8 cellular contexts compared by ENCODE assay signal in the genomic region with DNA sequence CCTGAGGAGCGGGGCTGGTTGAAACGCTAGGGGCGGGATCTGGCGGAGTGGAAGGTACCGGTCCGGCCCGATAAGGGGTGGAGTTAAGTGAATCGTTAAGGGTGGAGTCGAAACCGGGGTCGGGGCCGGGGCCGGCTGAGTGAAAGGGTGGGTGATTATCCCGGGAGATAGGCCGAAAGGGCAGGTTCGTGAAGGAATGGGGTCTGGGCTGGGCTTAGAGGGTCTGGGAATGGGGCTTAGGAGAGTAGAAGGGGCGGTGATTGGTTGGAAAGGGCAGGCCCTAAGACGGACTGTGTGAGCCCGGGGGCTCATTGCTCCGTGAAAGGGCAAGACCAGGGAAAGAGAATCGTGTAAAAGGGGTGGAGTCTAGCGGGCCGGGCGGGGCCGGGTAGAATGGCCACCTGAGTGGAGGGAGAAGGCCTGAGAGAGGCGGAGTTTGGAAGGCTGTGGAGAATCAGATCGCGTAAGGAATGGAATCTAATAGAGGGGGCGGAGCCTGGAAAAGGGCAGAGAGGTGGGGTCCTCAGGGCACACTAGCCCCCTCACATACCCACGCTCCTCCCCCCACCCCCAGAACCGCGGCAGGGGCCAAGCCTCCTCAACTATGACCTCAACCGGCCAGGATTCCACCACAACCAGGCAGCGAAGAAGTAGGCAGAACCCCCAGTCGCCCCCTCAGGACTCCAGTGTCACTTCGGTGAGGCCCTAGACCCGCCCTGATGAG. TPM values are rescaled to one million over a fixed set of nuclear protein-coding genes. Genes with fewer than 3 reads are reported as not detected.
DNase-seq lines count a peak whose midpoint lies in the region; ATAC-seq and TF ChIP-seq lines count a peak whose summit lies in the region.

No MANE protein-coding gene starts in this region.

- H2AFZ ChIP-seq in HCT116 (ENCODE audit: low read depth, low read length, poor library complexity, severe bottlenecking) = no peak overlapping the region

- POLR2A ChIA-PET in HCT116 (lab: Charles Lee) = interaction anchor here (0.6 to 2.2 kb wide), 5 partner anchors 65 to 434 kb away, joined by 3 to 7 read pairs (median 4); a partner anchor contains a TSS

- H3K79me2 ChIP-seq in HCT116 (ENCODE audit: insufficient read depth, low read length) = peaks cover 2% of the 10 kb centered on the region; the same call in 1 of the 2 replicates

- intact Hi-C loops in HCT116 (cut with micrococcal nuclease) (loop anchor here (10.0 kb wide), 1 partner anchor 93 kb away; a partner anchor contains a TSS), cardiac septum (cut with DNase I) (loop anchor here (5.0 to 10.0 kb wide), 4 partner anchors 65 to 240 kb away; a partner anchor contains a TSS), posterior cingulate gyrus (cut with DNase I) (no loop called here)

- RAD21 ChIA-PET in HCT116 (lab: Charles Lee; ENCODE audit: low non-redundant PET in 1 of 2, low total read pairs in 2 of 2, uncharacterized antibody in 2 of 2, unreplicated experiment in 2 of 2) = no interaction called here

- no peaks in the 10 kb centered on the region; a peak in 2 of 4 replicates for H3K36me3 ChIP-seq in HCT116 (ENCODE audit: control insufficient read depth in 1 of 2, insufficient read depth in 2 of 2, low read length in 2 of 2)
- H3K36me3 ChIP-seq in MG63 = no peaks in the 10 kb centered on the region

- no peaks in the 10 kb centered on the region for H4K20me1 ChIP-seq in HCT116 (ENCODE audit: insufficient read depth)

- peak overlapping the region; percentile 83 for H3K9ac ChIP-seq in HCT116 (ENCODE audit: low read length)

- H3K27me3 ChIP-seq in HCT116 (ENCODE audit: insufficient read depth, low read length) (no peaks in the 10 kb centered on the region), MG63 (no peaks in the 10 kb centered on the region)

- peaks cover 9 to 14% of the 10 kb centered on the region in 2 experiments; a peak in 2 of 4 replicates for H3K4me1 ChIP-seq in HCT116 (ENCODE audit: control insufficient read depth in 1 of 2, insufficient read depth in 2 of 2, low read length in 2 of 2)

- no peak for TF ChIP-seq RAD21 in HCT116 (IDR thresholded peaks at IDR 0.05; ENCODE audit: low read depth)

- no peaks in the 10 kb centered on the region for H3K9me3 ChIP-seq in HCT116 (ENCODE audit: control insufficient read depth in 1 of 2, insufficient read depth in 1 of 2, low read depth in 1 of 2, low read length in 2 of 2)
- H3K9me3 ChIP-seq in MG63 = no peaks in the 10 kb centered on the region

- TF ChIP-seq POLR2A in HCT116 (IDR thresholded peaks at IDR 0.05; ENCODE audit: borderline replicate concordance, extremely low read depth, insufficient read depth, insufficient read length) = peak; percentile 47

- no peaks in the 10 kb centered on the region for H3K9me2 ChIP-seq in HCT116 (ENCODE audit: insufficient read depth)

- CTCF ChIA-PET in HCT116 (lab: Charles Lee) = no interaction called here

- peak; percentile 72 for ATAC-seq in HCT116

- no peak for TF ChIP-seq CTCF in GM10266 (IDR thresholded peaks at IDR 0.05; ENCODE audit: control insufficient read depth, insufficient read depth, low read depth, missing control alignments)
- TF ChIP-seq CTCF in HCT116 (IDR thresholded peaks at IDR 0.05 in 2 of 3, conservative IDR thresholded peaks at IDR 0.05 in 1 of 3; ENCODE audit: borderline replicate concordance in 1 of 3, insufficient read depth in 1 of 3, low read depth in 2 of 3, low read length in 2 of 3) = no peak

- H3K4me3 ChIP-seq in HCT116 (replicated peaks in 1 of 2; ENCODE audit: low read depth in 1 of 2, low read length in 2 of 2) (peak overlapping the region; percentile 68 to 71), MG63 (peak overlapping the region; percentile 77)

- DNase-seq in GM10266 (ENCODE audit: extremely low spot score) (peak; percentile 59), HCT116 (ENCODE audit: low read depth, low spot score) (peak; percentile 57), MG63 (peak; percentile 85), SHP77 treated with DMSO at 0.1 percent for 48 hours (lab: John Stamatoyannopoulos, UW) (peak; percentile 48), cardiac septum (ENCODE audit: low spot score) (peak; percentile 85), posterior cingulate gyrus (peak in 6 of 10 donors; percentile 16 to 91 (median 32)), globus pallidus (ENCODE audit: low spot score) (no peak)
- peak; percentile 20 for DNase-seq in activated naive CD8-positive, alpha-beta T cell treated with anti-CD3 and anti-CD28 coated beads, Interleukin-2, amount 50 U/mL, for 16 hours (ENCODE audit: low read depth, low spot score)

- peak overlapping the region; percentile 82 for H3K4me2 ChIP-seq in HCT116 (ENCODE audit: low read length)

- BruUV-seq in HCT116 (replicated peaks; lab: Mats Ljungman, UMichigan) = TSS peak; percentile 68

- H3K27ac ChIP-seq in HCT116 (ENCODE audit: low read depth, low read length) = peak overlapping the region; percentile 80

TF ChIP-seq in HCT116, 20 proteins besides CTCF, POLR2A, EP300 and RAD21:
- TF ChIP-seq EZH2phosphoT487 (IDR thresholded peaks at IDR 0.05; ENCODE audit: borderline replicate concordance) (no peak), POLR2AphosphoS5 (IDR thresholded peaks at IDR 0.05; ENCODE audit: low read depth, low read length) (peak; percentile 77; the same call in 1 of the 2 replicates)

RNA-seq across cellular contexts. Expression of a gene that starts 0.4 kb away (rescaled TPM):
- 79.9 TPM for total RNA-seq in HCT116 (2021; ENCODE audit: unreplicated experiment)
- 76.5 and 83.1 TPM in 2 replicates for polyA plus RNA-seq in HCT116 (2012)
- 16.1 and 46.1 TPM in 2 replicates for total RNA-seq in MG63 (2014; rRNA removed; shearing (Covaris generic); ENCODE audit: low replicate concordance)
- 33.7 TPM for total RNA-seq in cardiac septum

RNA-seq across cellular contexts. Expression of a gene that starts 15.9 kb away (rescaled TPM):
- 0.34 TPM for total RNA-seq in HCT116 (2021; ENCODE audit: unreplicated experiment)
- 0.05 TPM in 1 of 2 replicates, not detected in the other for polyA plus RNA-seq in HCT116 (2012)
- total RNA-seq in MG63 (2014; rRNA removed; shearing (Covaris generic); ENCODE audit: low replicate concordance) = not detected in 2 replicates
- total RNA-seq in cardiac septum = not detected

RNA-seq across cellular contexts. Expression of a gene that starts 24.1 kb away (rescaled TPM):
- total RNA-seq in HCT116 (2021; ENCODE audit: unreplicated experiment) (not detected), cardiac septum (not detected)
- 0.38 and 0.40 TPM in 2 replicates for polyA plus RNA-seq in HCT116 (2012)
- total RNA-seq in MG63 (2014; rRNA removed; shearing (Covaris generic); ENCODE audit: low replicate concordance) = not detected in 2 replicates

RNA-seq across cellular contexts. Expression of a gene that starts 33.2 kb away (rescaled TPM):
- total RNA-seq in HCT116 (2021; ENCODE audit: unreplicated experiment) = 0.22 TPM
- 0.21 and 0.42 TPM in 2 replicates for polyA plus RNA-seq in HCT116 (2012)
- total RNA-seq in MG63 (2014; rRNA removed; shearing (Covaris generic); ENCODE audit: low replicate concordance) = 0.72 and 6.1 TPM in 2 replicates
- 4.1 TPM for total RNA-seq in cardiac septum

RNA-seq across cellular contexts. Expression of a gene that starts 40.7 kb away (rescaled TPM):
- not detected for total RNA-seq in HCT116 (2021; ENCODE audit: unreplicated experiment)
- polyA plus RNA-seq in HCT116 (2012) = not detected in 2 replicates
- total RNA-seq in MG63 (2014; rRNA removed; shearing (Covaris generic); ENCODE audit: low replicate concordance) = not detected in 2 replicates
- total RNA-seq in cardiac septum = not detected
